ENCODE assay signal across 1 cellular context in genomic region chr5:179437341-179438001, GRCh38.
TF ChIP-seq lines count a peak whose summit lies in the region.

No MANE protein-coding gene starts in this region.

TF ChIP-seq in GM23338, 12 proteins besides CTCF, POLR2A, EP300 and RAD21 (continued from another document):
- TF ChIP-seq EZH2phosphoT487 (IDR thresholded peaks at IDR 0.05; ENCODE audit: unreplicated experiment): no peak
- no peak for TF ChIP-seq JUNB (IDR thresholded peaks at IDR 0.05; ENCODE audit: unreplicated experiment)
- no peak for TF ChIP-seq REST (IDR thresholded peaks at IDR 0.05; ENCODE audit: unreplicated experiment)
- TF ChIP-seq ZNF114 (CRISPR knock-in tag; IDR thresholded peaks at IDR 0.05): no peak
- TF ChIP-seq POLR2AphosphoS5 (IDR thresholded peaks at IDR 0.05; ENCODE audit: low read depth): no peak
- TF ChIP-seq, protein P1, sequence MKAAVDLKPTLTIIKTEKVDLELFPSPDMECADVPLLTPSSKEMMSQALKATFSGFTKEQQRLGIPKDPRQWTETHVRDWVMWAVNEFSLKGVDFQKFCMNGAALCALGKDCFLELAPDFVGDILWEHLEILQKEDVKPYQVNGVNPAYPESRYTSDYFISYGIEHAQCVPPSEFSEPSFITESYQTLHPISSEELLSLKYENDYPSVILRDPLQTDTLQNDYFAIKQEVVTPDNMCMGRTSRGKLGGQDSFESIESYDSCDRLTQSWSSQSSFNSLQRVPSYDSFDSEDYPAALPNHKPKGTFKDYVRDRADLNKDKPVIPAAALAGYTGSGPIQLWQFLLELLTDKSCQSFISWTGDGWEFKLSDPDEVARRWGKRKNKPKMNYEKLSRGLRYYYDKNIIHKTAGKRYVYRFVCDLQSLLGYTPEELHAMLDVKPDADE (IDR thresholded peaks at IDR 0.05): no peak
- no peak for TF ChIP-seq EZH2 (IDR thresholded peaks at IDR 0.05; ENCODE audit: low read depth, unreplicated experiment)
